In genomic region chr3:13234664-13235063, GRCh38 we compare ENCODE assay signal across 16 cellular contexts.
DNase-seq lines count a peak whose midpoint lies in the region; ATAC-seq and TF ChIP-seq lines count a peak whose summit lies in the region.
"Had no signal": no experiment of that assay in that cellular context is flagged by ENCODE, and none has a peak within 500 bp of the region (broad histone marks: within the 10 kb centered on the region; RNA-seq: fewer than 3 reads in every experiment).

No MANE protein-coding gene starts in this region.

- H3K79me2 ChIP-seq in osteoblast (ENCODE audit: insufficient read depth, low read length) = no peaks in the 10 kb centered on the region

- no peaks in the 10 kb centered on the region for H3K9me3 ChIP-seq in osteoblast (ENCODE audit: low read depth, low read length)
- H3K9me3 ChIP-seq: gastrocnemius medialis, neutrophil, upper lobe of right lung had no signal

- H3K4me1 Mint-ChIP-seq in activated CD8-positive, alpha-beta memory T cell treated with anti-CD3 and anti-CD28 coated beads, Interleukin-2, amount 10 ng/mL, durations not matched to agents 7 days and 5 days = peaks cover 32% of the 10 kb centered on the region
- H3K4me1 Mint-ChIP-seq in activated T-helper 17 cell treated with anti-CD3 and anti-CD28 coated beads, Interleukin-2, amount 50 U/mL, for 72 hours = peaks cover 11% of the 10 kb centered on the region

- no peaks in the 10 kb centered on the region for H3K9me3 Mint-ChIP-seq in activated CD8-positive, alpha-beta memory T cell treated with anti-CD3 and anti-CD28 coated beads, Interleukin-2, amount 10 ng/mL, durations not matched to agents 7 days and 5 days (ENCODE audit: low read depth)
- H3K9me3 Mint-ChIP-seq in activated T-helper 17 cell treated with anti-CD3 and anti-CD28 coated beads, Interleukin-2, amount 50 U/mL, for 72 hours = no peaks in the 10 kb centered on the region
- H3K9me3 Mint-ChIP-seq: H9 had no signal

- H3K4me2 ChIP-seq in osteoblast (ENCODE audit: insufficient read depth, low read length) = no peak overlapping the region

- no peaks in the 10 kb centered on the region for H4K20me1 ChIP-seq in osteoblast (ENCODE audit: insufficient read depth, low read length)

- H3K27me3 ChIP-seq in osteoblast (ENCODE audit: insufficient read depth, low read length) = no peaks in the 10 kb centered on the region
- H3K27me3 ChIP-seq in H7 (ENCODE audit: control insufficient read depth, insufficient read depth, low read length) = no peaks in the 10 kb centered on the region
- H3K27me3 ChIP-seq: gastrocnemius medialis, upper lobe of right lung had no signal

- peak overlapping the region; percentile 30 for H3K4me3 Mint-ChIP-seq in activated CD8-positive, alpha-beta memory T cell treated with anti-CD3 and anti-CD28 coated beads, Interleukin-2, amount 10 ng/mL, durations not matched to agents 7 days and 5 days
- peak overlapping the region; percentile 62 for H3K4me3 Mint-ChIP-seq in activated T-helper 17 cell treated with anti-CD3 and anti-CD28 coated beads, Interleukin-2, amount 50 U/mL, for 72 hours
- H3K4me3 Mint-ChIP-seq: H9 had no signal

- no peak overlapping the region for H3K4me3 ChIP-seq in osteoblast (ENCODE audit: insufficient read depth, low read length)
- no peak overlapping the region for H3K4me3 ChIP-seq in H7 (ENCODE audit: insufficient read depth, low read depth, low read length)
- H3K4me3 ChIP-seq: gastrocnemius medialis, lung, upper lobe of right lung had no signal

- H2AFZ ChIP-seq in osteoblast (ENCODE audit: low read length) = no peak overlapping the region

- H3K4me1 ChIP-seq in osteoblast (ENCODE audit: insufficient read depth, low read length) = no peaks in the 10 kb centered on the region
- H3K4me1 ChIP-seq: gastrocnemius medialis, upper lobe of right lung had no signal

- H3K36me3 Mint-ChIP-seq in activated CD8-positive, alpha-beta memory T cell treated with anti-CD3 and anti-CD28 coated beads, Interleukin-2, amount 10 ng/mL, durations not matched to agents 7 days and 5 days = no peaks in the 10 kb centered on the region
- no peaks in the 10 kb centered on the region for H3K36me3 Mint-ChIP-seq in activated T-helper 17 cell treated with anti-CD3 and anti-CD28 coated beads, Interleukin-2, amount 50 U/mL, for 72 hours (ENCODE audit: low read depth)

- H3K27ac ChIP-seq in osteoblast (ENCODE audit: low read depth, low read length) = no peak overlapping the region
- H3K27ac ChIP-seq: gastrocnemius medialis, neutrophil, upper lobe of right lung had no signal

- intact Hi-C loops in sciatic nerve (cut with DNase I) = no loop called here

- peak; percentile 35 for ATAC-seq in activated CD8-positive, alpha-beta memory T cell treated with anti-CD3 and anti-CD28 coated beads, Interleukin-2, amount 10 ng/mL, durations not matched to agents 7 days and 5 days
- ATAC-seq in GM21529 (IDR thresholded peaks at IDR 0.05; ENCODE audit: unreplicated experiment) = peak; percentile 5
- peak; percentile 35 for ATAC-seq in activated T-helper 17 cell treated with anti-CD3 and anti-CD28 coated beads, Interleukin-2, amount 50 U/mL, for 72 hours (replicated peaks)
- ATAC-seq in sciatic nerve = no peak
- ATAC-seq: gastrocnemius medialis had no signal

- peaks cover 24% of the 10 kb centered on the region for H3K27me3 Mint-ChIP-seq in activated CD8-positive, alpha-beta memory T cell treated with anti-CD3 and anti-CD28 coated beads, Interleukin-2, amount 10 ng/mL, durations not matched to agents 7 days and 5 days
- peaks cover 7% of the 10 kb centered on the region for H3K27me3 Mint-ChIP-seq in activated T-helper 17 cell treated with anti-CD3 and anti-CD28 coated beads, Interleukin-2, amount 50 U/mL, for 72 hours

- CTCF ChIA-PET in activated CD8-positive, alpha-beta memory T cell treated with anti-CD3 and anti-CD28 coated beads, Interleukin-2, amount 10 ng/mL, durations not matched to agents 7 days and 5 days (lab: Charles Lee) = interaction anchor here (1.5 kb wide), 1 partner anchor 143 kb away, joined by 6 read pairs; no protein-coding TSS in a partner anchor

- H3K27ac Mint-ChIP-seq in activated CD8-positive, alpha-beta memory T cell treated with anti-CD3 and anti-CD28 coated beads, Interleukin-2, amount 10 ng/mL, durations not matched to agents 7 days and 5 days = peak overlapping the region; percentile 79
- peak overlapping the region; percentile 72 for H3K27ac Mint-ChIP-seq in activated T-helper 17 cell treated with anti-CD3 and anti-CD28 coated beads, Interleukin-2, amount 50 U/mL, for 72 hours

- no peak for DNase-seq in activated CD8-positive, alpha-beta memory T cell treated with anti-CD3 and anti-CD28 coated beads, Interleukin-2, amount 10 ng/mL, durations not matched to agents 7 days and 5 days
- no peak for DNase-seq in activated CD8-positive, alpha-beta memory T cell treated with anti-CD3 and anti-CD28 coated beads, Interleukin-2, amount 50 U/mL, for 4 hours
- DNase-seq in osteoblast (ENCODE audit: insufficient read length, low spot score, missing footprints) (peak; percentile 57), sciatic nerve (ENCODE audit: low spot score) (no peak), H7 (no peak), GM03348 (ENCODE audit: low spot score) (no peak)
- DNase-seq: gastrocnemius medialis; H9; KG1; NCI-H2227 treated with DMSO at 0.1 percent for 48 hours; stimulated activated CD4-positive, alpha-beta T cell treated with anti-CD3 and anti-CD28 coated beads, Interleukin-4, amount 100 ng/mL, for 24 hours; upper lobe of right lung had no signal

- H3K36me3 ChIP-seq in osteoblast (ENCODE audit: insufficient read depth, low read length) = no peaks in the 10 kb centered on the region
- H3K36me3 ChIP-seq in H7 (replicated peaks; ENCODE audit: control insufficient read depth, insufficient read depth, low read length) = no peaks in the 10 kb centered on the region
- H3K36me3 ChIP-seq: gastrocnemius medialis, neutrophil, upper lobe of right lung had no signal

- no peak for TF ChIP-seq CTCF in osteoblast (IDR thresholded peaks at IDR 0.05; ENCODE audit: extremely low read depth, low read depth, low read length)
